15 cellular contexts compared by ENCODE assay signal in the genomic region with DNA sequence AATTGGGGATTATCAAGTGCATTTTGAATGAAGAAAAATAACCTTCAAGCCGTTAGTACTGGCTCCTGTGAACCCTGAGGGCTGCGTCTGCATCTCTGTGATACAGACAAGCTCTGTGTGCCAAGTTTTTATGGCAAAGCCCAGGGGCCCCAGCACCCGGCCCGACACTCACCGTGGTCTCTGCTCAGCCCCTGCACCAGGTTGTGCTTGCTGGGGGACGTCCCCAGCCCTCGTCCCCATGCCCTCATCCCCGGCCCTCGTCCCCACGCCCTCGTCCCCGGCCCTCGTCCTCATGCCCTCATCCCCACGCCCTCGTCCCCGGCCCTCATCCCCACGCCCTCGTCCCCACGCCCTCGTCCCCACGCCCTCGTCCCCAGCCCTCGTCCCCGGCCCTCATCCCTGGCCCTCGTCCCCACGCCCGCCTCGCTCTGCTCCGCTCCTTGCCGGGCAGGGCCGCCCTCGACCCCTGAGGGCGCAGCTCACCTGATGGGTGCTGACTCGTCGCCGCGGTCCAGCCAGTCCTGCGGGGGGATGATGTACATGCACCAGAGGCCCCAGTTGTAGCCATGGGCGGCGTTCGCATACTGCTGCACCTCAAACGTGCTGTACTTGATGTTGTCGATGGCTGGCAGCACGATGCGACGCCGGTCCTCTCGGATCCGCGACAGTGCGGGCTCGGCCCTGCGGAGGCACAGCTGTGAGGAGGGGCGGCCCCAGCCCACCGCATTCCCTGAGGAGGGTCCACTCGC.
DNase-seq lines count a peak whose midpoint lies in the region; ATAC-seq and TF ChIP-seq lines count a peak whose summit lies in the region.
"Had no signal": no experiment of that assay in that cellular context is flagged by ENCODE, and none has a peak within 500 bp of the region (broad histone marks: within the 10 kb centered on the region; RNA-seq: fewer than 3 reads in every experiment).

No MANE protein-coding gene starts in this region.

- H3K36me3 Mint-ChIP-seq in stimulated activated memory B cell treated with anti-CD40 and anti-IgM and Interleukin-4, amounts not matched to agents 10 μg/mL and 1 μg/mL and 100 μg/mL, for 72 hours, result no peaks in the 10 kb centered on the region
- H3K36me3 Mint-ChIP-seq: CD8-positive, alpha-beta T cell had no signal

- ATAC-seq in left cardiac atrium (peak in 1 of 2 donors; percentile 12), right cardiac atrium (no peak), psoas muscle (no peak), GM18505 (IDR thresholded peaks at IDR 0.05; ENCODE audit: unreplicated experiment) (no peak)
- ATAC-seq in stimulated activated naive CD8-positive, alpha-beta T cell treated with anti-CD3 and anti-CD28 coated beads, Interleukin-15, amount 100 ng/mL, for 72 hours, result peak; percentile 43
- no peak for ATAC-seq in stimulated activated naive CD8-positive, alpha-beta T cell treated with anti-CD3 and anti-CD28 coated beads, Interleukin-15, Interleukin-2, amounts not matched to agents 100 U/mL and 50 U/mL, for 24 hours
- ATAC-seq in stimulated activated memory B cell treated with anti-CD40 and anti-IgM and Interleukin-4, amounts not matched to agents 10 μg/mL and 1 μg/mL and 100 μg/mL, for 72 hours, result peak; percentile 17
- ATAC-seq: CD8-positive, alpha-beta T cell had no signal

- H3K27ac ChIP-seq in right atrium auricular region (no peak overlapping the region), right cardiac atrium (ENCODE audit: low read length) (no peak overlapping the region), psoas muscle (no peak overlapping the region)
- H3K27ac ChIP-seq: BLaER1 treated with 17β-estradiol and CSF1 and Interleukin-3, amounts not matched to agents 10 nM and 100 nM had no signal

- H3K27me3 ChIP-seq in right atrium auricular region (no peaks in the 10 kb centered on the region), right cardiac atrium (ENCODE audit: control insufficient read depth, insufficient read depth) (no peaks in the 10 kb centered on the region), psoas muscle (ENCODE audit: insufficient read depth in 3 of 3, low read length in 2 of 3) (peaks cover 0 to 14% (median 9%) of the 10 kb centered on the region in 3 donors)
- H3K27me3 ChIP-seq: BLaER1 treated with 17β-estradiol and CSF1 and Interleukin-3, amounts not matched to agents 10 nM and 100 nM had no signal

- intact Hi-C loops in left cardiac atrium (cut with DNase I), result no loop called here
- intact Hi-C loops in right cardiac atrium (cut with DNase I), result no loop called here
- intact Hi-C loops in psoas muscle (cut with DNase I), result no loop called here

- H3K36me3 ChIP-seq in right atrium auricular region (no peaks in the 10 kb centered on the region), psoas muscle (ENCODE audit: insufficient read depth in 1 of 2, low read depth in 1 of 2) (no peaks in the 10 kb centered on the region)
- H3K36me3 ChIP-seq: BLaER1 treated with 17β-estradiol and CSF1 and Interleukin-3, amounts not matched to agents 10 nM and 100 nM; HAP-1 had no signal

- no peak for TF ChIP-seq POLR2A in GM18505 (IDR thresholded peaks at IDR 0.05; ENCODE audit: borderline replicate concordance, extremely low read depth, insufficient read depth, insufficient read length)

- peak; percentile 2 for DNase-seq in left cardiac atrium
- no peak for DNase-seq in right atrium auricular region (ENCODE audit: low spot score)
- no peak for DNase-seq in stimulated activated naive CD8-positive, alpha-beta T cell treated with anti-CD3 and anti-CD28 coated beads, Interleukin-15, amount 100 ng/mL, for 72 hours
- no peak for DNase-seq in stimulated activated naive CD8-positive, alpha-beta T cell treated with anti-CD3 and anti-CD28 coated beads, Interleukin-15, Interleukin-2, amounts not matched to agents 100 U/mL and 50 U/mL, for 24 hours
- DNase-seq in right cardiac atrium, result peak in 2 of 3 donors; percentile 22 to 55
- DNase-seq in psoas muscle, result no peak
- DNase-seq: Calu3; CD8-positive, alpha-beta T cell; DMS79 treated with DMSO at 0.1 percent for 48 hours; GF-D8 had no signal

- TF ChIP-seq CTCF in right atrium auricular region (IDR thresholded peaks at IDR 0.05) (no peak), psoas muscle (IDR thresholded peaks at IDR 0.05) (no peak)

- no peak overlapping the region for H3K4me3 ChIP-seq in right atrium auricular region
- no peak overlapping the region for H3K4me3 ChIP-seq in right cardiac atrium (ENCODE audit: low read length)
- no peak overlapping the region for H3K4me3 ChIP-seq in psoas muscle
- H3K4me3 ChIP-seq: BLaER1 treated with 17β-estradiol and CSF1 and Interleukin-3, amounts not matched to agents 10 nM and 100 nM; HAP-1 had no signal

- H3K9me3 Mint-ChIP-seq in stimulated activated naive CD8-positive, alpha-beta T cell treated with anti-CD3 and anti-CD28 coated beads, Interleukin-15, amount 100 ng/mL, for 72 hours, result no peaks in the 10 kb centered on the region
- H3K9me3 Mint-ChIP-seq in stimulated activated memory B cell treated with anti-CD40 and anti-IgM and Interleukin-4, amounts not matched to agents 10 μg/mL and 1 μg/mL and 100 μg/mL, for 72 hours, result no peaks in the 10 kb centered on the region
- H3K9me3 Mint-ChIP-seq: CD8-positive, alpha-beta T cell had no signal

- H3K4me1 ChIP-seq in right atrium auricular region (no peaks in the 10 kb centered on the region), right cardiac atrium (ENCODE audit: control insufficient read depth, insufficient read depth, low read length) (no peaks in the 10 kb centered on the region), psoas muscle (no peaks in the 10 kb centered on the region)
- H3K4me1 ChIP-seq: HAP-1 had no signal

- H3K27me3 Mint-ChIP-seq in stimulated activated naive CD8-positive, alpha-beta T cell treated with anti-CD3 and anti-CD28 coated beads, Interleukin-15, amount 100 ng/mL, for 72 hours, result peaks cover 13% of the 10 kb centered on the region
- H3K27me3 Mint-ChIP-seq in stimulated activated memory B cell treated with anti-CD40 and anti-IgM and Interleukin-4, amounts not matched to agents 10 μg/mL and 1 μg/mL and 100 μg/mL, for 72 hours, result peaks cover 22% of the 10 kb centered on the region

- no peak overlapping the region for H3K4me3 Mint-ChIP-seq in stimulated activated naive CD8-positive, alpha-beta T cell treated with anti-CD3 and anti-CD28 coated beads, Interleukin-15, amount 100 ng/mL, for 72 hours
- H3K4me3 Mint-ChIP-seq in stimulated activated memory B cell treated with anti-CD40 and anti-IgM and Interleukin-4, amounts not matched to agents 10 μg/mL and 1 μg/mL and 100 μg/mL, for 72 hours, result no peak overlapping the region
- H3K4me3 Mint-ChIP-seq: B cell; CD8-positive, alpha-beta T cell had no signal

- WGBS in right cardiac atrium, result 81% methylated on average over 56 of the region's 56 CpGs
- 81 to 83% (median 83%) methylated on average over 48 to 56 of the region's 56 CpGs for WGBS in psoas muscle, 3 donors

- no peaks in the 10 kb centered on the region for H3K4me1 Mint-ChIP-seq in stimulated activated naive CD8-positive, alpha-beta T cell treated with anti-CD3 and anti-CD28 coated beads, Interleukin-15, amount 100 ng/mL, for 72 hours
- peaks cover 8% of the 10 kb centered on the region for H3K4me1 Mint-ChIP-seq in stimulated activated memory B cell treated with anti-CD40 and anti-IgM and Interleukin-4, amounts not matched to agents 10 μg/mL and 1 μg/mL and 100 μg/mL, for 72 hours
- H3K4me1 Mint-ChIP-seq: B cell had no signal

- H3K27ac Mint-ChIP-seq in stimulated activated naive CD8-positive, alpha-beta T cell treated with anti-CD3 and anti-CD28 coated beads, Interleukin-15, amount 100 ng/mL, for 72 hours, result peak overlapping the region in 1 of 2 donors; percentile 74
- H3K27ac Mint-ChIP-seq in stimulated activated memory B cell treated with anti-CD40 and anti-IgM and Interleukin-4, amounts not matched to agents 10 μg/mL and 1 μg/mL and 100 μg/mL, for 72 hours, result no peak overlapping the region
- H3K27ac Mint-ChIP-seq: B cell; CD8-positive, alpha-beta T cell had no signal

- H3K9me3 ChIP-seq in right atrium auricular region (no peaks in the 10 kb centered on the region), right cardiac atrium (ENCODE audit: control insufficient read depth, low read length) (no peaks in the 10 kb centered on the region), psoas muscle (no peaks in the 10 kb centered on the region)
- H3K9me3 ChIP-seq: BLaER1 treated with 17β-estradiol and CSF1 and Interleukin-3, amounts not matched to agents 10 nM and 100 nM; HAP-1 had no signal

Comparison
In these comparisons a context has a peak if more than half of its experiments do, and no peak if none do; other contexts are left out.
1. ATAC-seq: peak in stimulated activated naive CD8-positive, alpha-beta T cell treated with anti-CD3 and anti-CD28 coated beads, Interleukin-15, amount 100 ng/mL, for 72 hours (single experiment) and stimulated activated memory B cell treated with anti-CD40 and anti-IgM and Interleukin-4, amounts not matched to agents 10 μg/mL and 1 μg/mL and 100 μg/mL, for 72 hours (single experiment); none in stimulated activated naive CD8-positive, alpha-beta T cell treated with anti-CD3 and anti-CD28 coated beads, Interleukin-15, Interleukin-2, amounts not matched to agents 100 U/mL and 50 U/mL, for 24 hours (single experiment), right cardiac atrium (0 of 2), psoas muscle (0 of 4) and GM18505 (single experiment).
2. DNase-seq: peak in left cardiac atrium (single experiment) and right cardiac atrium (2 of 3); none in right atrium auricular region (single experiment), stimulated activated naive CD8-positive, alpha-beta T cell treated with anti-CD3 and anti-CD28 coated beads, Interleukin-15, amount 100 ng/mL, for 72 hours (0 of 2), stimulated activated naive CD8-positive, alpha-beta T cell treated with anti-CD3 and anti-CD28 coated beads, Interleukin-15, Interleukin-2, amounts not matched to agents 100 U/mL and 50 U/mL, for 24 hours (single experiment) and psoas muscle (0 of 2).